Comparison of ENCODE assay signal across 9 cellular contexts in the genomic region with DNA sequence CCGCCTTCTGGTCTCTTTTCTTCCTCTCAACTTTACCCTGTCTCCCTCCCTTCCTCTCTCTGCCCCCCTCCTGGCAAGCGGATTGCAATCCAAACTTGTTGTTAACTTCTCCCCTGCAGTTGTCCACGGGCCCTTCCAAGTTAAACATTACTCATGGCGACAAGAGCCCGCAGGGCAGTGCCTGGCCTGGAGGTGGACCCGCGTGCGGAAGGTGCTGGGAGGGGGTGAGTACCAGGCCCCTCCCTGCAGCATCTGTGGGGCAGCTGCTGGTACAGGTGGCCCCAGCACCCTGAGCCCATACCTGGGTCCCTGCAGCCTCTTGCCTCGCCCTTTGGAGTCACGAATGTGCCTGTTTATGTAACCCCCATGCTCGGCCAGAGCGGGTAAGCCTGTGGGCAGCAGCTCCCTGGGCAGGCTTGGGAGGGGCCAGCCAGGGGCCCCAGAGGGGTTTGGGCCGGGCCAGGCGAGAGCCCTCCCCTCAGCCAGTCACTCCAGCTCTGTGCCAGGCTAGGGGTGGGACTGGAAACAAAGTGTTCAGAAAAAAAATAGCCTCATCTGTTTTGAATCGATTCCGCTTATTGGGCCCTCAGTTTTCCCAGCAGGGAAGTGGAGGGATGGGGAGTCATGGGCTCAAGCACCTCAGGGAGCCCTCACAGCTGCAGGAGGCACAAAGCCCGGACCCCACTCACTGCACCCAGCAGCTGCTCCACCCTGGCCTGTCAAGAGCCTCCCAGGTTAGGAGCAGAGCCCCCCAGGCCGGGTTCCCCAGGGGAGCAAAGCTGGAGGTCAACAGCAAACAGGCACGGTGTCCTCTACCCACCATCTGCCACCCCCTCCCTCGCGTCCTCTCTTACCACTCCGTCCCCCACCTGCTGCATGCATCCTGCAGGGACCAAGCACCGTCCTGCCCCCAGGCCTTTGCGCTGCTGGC. TPM values are rescaled to one million over a fixed set of nuclear protein-coding genes. Genes with fewer than 3 reads are reported as not detected.
A peak's percentile ranks its signal among the peaks of the same experiment; 100 is the strongest.
DNase-seq lines count a peak whose midpoint lies in the region; ATAC-seq and TF ChIP-seq lines count a peak whose summit lies in the region.
"Had no signal": no experiment of that assay in that cellular context is flagged by ENCODE, and none has a peak within 500 bp of the region (broad histone marks: within the 10 kb centered on the region; RNA-seq: fewer than 3 reads in every experiment).

No MANE protein-coding gene starts in this region.

- H3K9me3 ChIP-seq in mesodermal cell (ENCODE audit: control insufficient read depth, low read length) (no peaks in the 10 kb centered on the region), vagina (no peaks in the 10 kb centered on the region)

- peak; percentile 66 for DNase-seq in Right ventricle myocardium superior
- DNase-seq in Right ventricle myocardium inferior (ENCODE audit: missing footprints): no peak
- DNase-seq in dedifferentiated amniotic fluid mesenchymal stem cell (ENCODE audit: extremely low spot score): peak; percentile 90
- no peak for DNase-seq in vagina (ENCODE audit: extremely low spot score in 2 of 2)
- DNase-seq in CD14-positive monocyte (ENCODE audit: low spot score): no peak
- DNase-seq in SIG-M5 treated with dmso at 0.1 percent for 504 hours (lab: John Stamatoyannopoulos, UW; ENCODE audit: unreplicated experiment): no peak
- DNase-seq: CD4-positive, CD25-positive, alpha-beta regulatory T cell had no signal

- H3K27me3 ChIP-seq in vagina: no peaks in the 10 kb centered on the region

- ATAC-seq in Right ventricle myocardium superior (ENCODE audit: poor library complexity) (no peak), Right ventricle myocardium inferior (no peak), GM18873 (IDR thresholded peaks at IDR 0.05; ENCODE audit: low FRiP score, unreplicated experiment) (no peak)

- peaks cover 21 to 44% (median 23%) of the 10 kb centered on the region in 3 donors for H3K27me3 Mint-ChIP-seq in CD14-positive monocyte (ENCODE audit: low read depth in 3 of 3)
- H3K27me3 Mint-ChIP-seq: CD4-positive, CD25-positive, alpha-beta regulatory T cell had no signal

- no peaks in the 10 kb centered on the region for H3K36me3 Mint-ChIP-seq in CD14-positive monocyte
- H3K36me3 Mint-ChIP-seq: CD4-positive, CD25-positive, alpha-beta regulatory T cell had no signal

- H3K4me3 ChIP-seq in mesodermal cell (ENCODE audit: extremely low read depth, insufficient read depth, low read length, poor library complexity, severe bottlenecking) (no peak overlapping the region), vagina (peak overlapping the region; percentile 24 to 38)

- intact Hi-C loops in Right ventricle myocardium superior (cut with DNase I) (no loop called here), Right ventricle myocardium inferior (cut with DNase I) (no loop called here), vagina (cut with DNase I) (no loop called here), CD14-positive monocyte (cut with micrococcal nuclease) (loop anchor here in 1 of 2 donors (10.0 kb wide), 1 partner anchor 316 kb away; a partner anchor contains a TSS)

- WGBS in mesodermal cell (ENCODE audit: insufficient coverage in 2 of 2), 2 experiments: 86 to 89% methylated on average over 18 of the region's 24 CpGs

- H3K9me3 Mint-ChIP-seq in CD14-positive monocyte: peaks cover 0 to 4% (median 0%) of the 10 kb centered on the region in 7 donors

- TF ChIP-seq POLR2A in vagina (IDR thresholded peaks at IDR 0.05): no peak

- H3K27ac ChIP-seq in mesodermal cell (ENCODE audit: low read depth, low read length, severe bottlenecking): peak overlapping the region; percentile 10
- H3K27ac ChIP-seq in vagina: peak overlapping the region; percentile 97

- no peaks in the 10 kb centered on the region for H3K36me3 ChIP-seq in mesodermal cell (ENCODE audit: control insufficient read depth, insufficient read depth, low read length)
- no peaks in the 10 kb centered on the region for H3K36me3 ChIP-seq in vagina

- no peak overlapping the region for H3K27ac Mint-ChIP-seq in CD14-positive monocyte

- TF ChIP-seq CTCF in vagina (IDR thresholded peaks at IDR 0.05) (no peak), CD14-positive monocyte (IDR thresholded peaks at IDR 0.05) (no peak)

- H3K4me3 Mint-ChIP-seq in CD14-positive monocyte: no peak overlapping the region

- H3K4me1 ChIP-seq in mesodermal cell (ENCODE audit: control insufficient read depth, insufficient read depth, low read length, poor library complexity, severe bottlenecking) (peaks cover 51% of the 10 kb centered on the region), vagina (peaks cover 85% of the 10 kb centered on the region)

- peaks cover 21% of the 10 kb centered on the region for H3K4me1 Mint-ChIP-seq in CD14-positive monocyte

RNA-seq across cellular contexts. Expression of a gene that starts 14.0 kb away (rescaled TPM):
- 38.7 TPM for total RNA-seq in Right ventricle myocardium superior
- total RNA-seq in Right ventricle myocardium inferior: 43.9 TPM
- polyA plus RNA-seq in mesodermal cell (2013, experiment 1 of 2): 106 TPM
- 81.5 TPM for polyA plus RNA-seq in mesodermal cell (2013, experiment 2 of 2)
- 92.3 TPM for total RNA-seq in vagina
- polyA plus RNA-seq in CD14-positive monocyte: 10 to 100 TPM; 35.1 to 49.3 TPM

RNA-seq across cellular contexts. Expression of a gene that starts 19.5 kb away (rescaled TPM):
- total RNA-seq in Right ventricle myocardium superior (35.1 TPM), Right ventricle myocardium inferior (38.5 TPM), vagina (53.8 TPM)
- 38.8 TPM for polyA plus RNA-seq in mesodermal cell (2013, experiment 1 of 2)
- 30.8 TPM for polyA plus RNA-seq in mesodermal cell (2013, experiment 2 of 2)
- under 1 TPM; 0.20 to 0.25 TPM for polyA plus RNA-seq in CD14-positive monocyte

Comparison
In these comparisons a context has a peak if more than half of its experiments do, and no peak if none do; other contexts are left out.
1. DNase-seq: peak in Right ventricle myocardium superior (single experiment) and dedifferentiated amniotic fluid mesenchymal stem cell (single experiment); none in Right ventricle myocardium inferior (single experiment), vagina (0 of 2), CD14-positive monocyte (single experiment) and SIG-M5 treated with dmso at 0.1 percent for 504 hours (single experiment).